Comparison of ENCODE assay signal across 18 cellular contexts in the genomic region with DNA sequence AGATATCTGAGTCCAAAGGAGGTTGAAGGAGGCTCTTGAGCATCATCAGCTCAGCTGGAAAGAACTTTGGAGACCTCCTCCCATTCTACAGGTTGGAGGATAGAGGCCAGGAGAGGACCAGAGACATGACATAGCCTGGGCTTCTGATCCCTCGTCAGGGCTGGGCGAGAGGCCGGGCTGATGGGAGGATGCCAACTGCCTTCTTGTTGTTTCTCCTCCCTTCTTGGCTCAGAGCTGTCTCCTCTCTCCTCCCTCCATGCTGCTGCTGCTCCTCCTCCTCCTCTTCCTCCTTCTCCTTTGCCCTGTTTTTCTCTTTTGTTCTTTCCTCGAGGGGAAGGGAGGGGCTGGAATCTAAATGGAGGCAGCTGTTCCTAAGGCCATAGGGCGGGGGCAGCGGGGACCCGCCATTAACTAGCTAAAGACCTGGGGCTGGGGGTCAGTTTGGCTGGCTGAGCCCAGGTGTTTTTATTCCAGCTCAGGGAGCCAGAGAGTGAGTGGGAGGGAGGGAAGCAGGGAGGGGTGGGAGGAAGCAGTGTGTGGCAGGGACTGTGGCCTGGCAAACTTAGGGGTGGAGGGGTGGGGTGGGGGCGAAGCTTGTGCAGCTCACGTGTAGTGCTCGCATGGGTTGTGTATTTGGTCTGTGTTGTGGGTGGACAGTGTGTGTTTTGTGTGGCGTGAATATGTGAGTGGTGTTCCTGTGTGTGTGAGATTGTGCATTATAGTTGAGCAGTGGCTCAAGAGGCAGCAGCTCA.
DNase-seq lines count a peak whose midpoint lies in the region; TF ChIP-seq lines count a peak whose summit lies in the region.
"Had no signal": no experiment of that assay in that cellular context is flagged by ENCODE, and none has a peak within 500 bp of the region (broad histone marks: within the 10 kb centered on the region; RNA-seq: fewer than 3 reads in every experiment).

No MANE protein-coding gene starts in this region.

- DNase-seq in A172 (ENCODE audit: low spot score) = peak; percentile 30
- DNase-seq in cerebellum (ENCODE audit: low spot score) = peak; percentile 78
- no peak for DNase-seq in nephron progenitor cell
- no peak for DNase-seq in NCI-H2081 treated with DMSO at 0.1 percent for 48 hours (lab: John Stamatoyannopoulos, UW)
- no peak for DNase-seq in activated CD4-positive, alpha-beta T cell treated with anti-CD3 and anti-CD28 coated beads for 48 hours
- DNase-seq in MV-4-11 (lab: John Stamatoyannopoulos, UW) = no peak
- no peak for DNase-seq in activated naive CD4-positive, alpha-beta T cell treated with anti-CD3 and anti-CD28 coated beads, Interleukin-2, amount 50 U/mL, for 16 hours
- DNase-seq: activated CD8-positive, alpha-beta memory T cell treated with anti-CD3 and anti-CD28 coated beads for 24 hours; erythroblast; GF-D8; GOT3; kidney; stimulated activated CD4-positive, alpha-beta T cell treated with anti-CD3 and anti-CD28 coated beads, Interleukin-12 subunit alpha, Interleukin-12 subunit beta, amount 100 ng/mL, for 4 hours; SW 1271 had no signal

- no peaks in the 10 kb centered on the region for H3K36me3 ChIP-seq in HEK293 (ENCODE audit: control insufficient read depth in 2 of 2, insufficient read depth in 1 of 2, low read length in 2 of 2)

- no peak overlapping the region for H3K4me3 Mint-ChIP-seq in nephron progenitor cell
- H3K4me3 Mint-ChIP-seq: stimulated activated naive CD8-positive, alpha-beta T cell treated with anti-CD3 and anti-CD28 coated beads, Interleukin-15, Interleukin-2, amounts not matched to agents 100 ng/mL and 50 ng/mL, for 24 hours had no signal

- no peak for TF ChIP-seq CTCF in HEK293 (tag by site-specific recombination; IDR thresholded peaks at IDR 0.05)
- no peak for TF ChIP-seq CTCF in nephron progenitor cell (IDR thresholded peaks at IDR 0.05)

- no peaks in the 10 kb centered on the region for H3K4me1 ChIP-seq in HEK293 (ENCODE audit: control insufficient read depth, insufficient read depth, low read length)

- H3K27ac ChIP-seq in HEK293 (ENCODE audit: extremely low read depth, low read depth, low read length) = no peak overlapping the region
- H3K27ac ChIP-seq: hepatocyte, VCaP had no signal

- peaks cover 31% of the 10 kb centered on the region for H3K27me3 Mint-ChIP-seq in nephron progenitor cell (ENCODE audit: low read depth, poor library complexity)

- H3K4me1 Mint-ChIP-seq in nephron progenitor cell = peaks cover 53% of the 10 kb centered on the region

- H3K4me3 ChIP-seq in HEK293 (ENCODE audit: low read depth, low read length) = no peak overlapping the region
- H3K4me3 ChIP-seq: hepatocyte had no signal

- H3K9me3 ChIP-seq in HEK293 (ENCODE audit: control insufficient read depth, insufficient read depth, low read depth, low read length) = no peaks in the 10 kb centered on the region

- H3K36me3 Mint-ChIP-seq in nephron progenitor cell (ENCODE audit: low read depth) = no peaks in the 10 kb centered on the region

- POLR2A ChIA-PET in HEK293 (lab: Yijun Ruan, JAX) = interaction anchor here (0.6 kb wide), 1 partner anchor 209 kb away, joined by 4 read pairs; no protein-coding TSS in a partner anchor

- peak overlapping the region; percentile 3 for H3K27ac Mint-ChIP-seq in nephron progenitor cell
- H3K27ac Mint-ChIP-seq: stimulated activated naive CD8-positive, alpha-beta T cell treated with anti-CD3 and anti-CD28 coated beads, Interleukin-15, Interleukin-2, amounts not matched to agents 100 ng/mL and 50 ng/mL, for 24 hours had no signal

- CTCF ChIA-PET in HEK293 (lab: Yijun Ruan, JAX) = interaction anchor here (0.6 kb wide), 2 partner anchors 68 to 147 kb away, joined by 3 to 4 read pairs; no protein-coding TSS in a partner anchor

- no peaks in the 10 kb centered on the region for H3K9me3 Mint-ChIP-seq in nephron progenitor cell
- H3K9me3 Mint-ChIP-seq: stimulated activated naive CD8-positive, alpha-beta T cell treated with anti-CD3 and anti-CD28 coated beads, Interleukin-15, Interleukin-2, amounts not matched to agents 100 ng/mL and 50 ng/mL, for 24 hours had no signal

TF ChIP-seq in HEK293, 187 proteins besides CTCF, POLR2A, EP300 and RAD21:
- TF ChIP-seq ZFHX2 (tag by site-specific recombination; conservative IDR thresholded peaks at IDR 0.05) (peak; percentile 81), ZNF513 (tag by site-specific recombination; IDR thresholded peaks at IDR 0.05) (peak; percentile 32; the same call in 1 of the 2 replicates), KLF1 (tag by site-specific recombination; IDR thresholded peaks at IDR 0.05) (0 out of 2 replicates have a peak, but pooled peaks have one; percentile 15), ZBTB8A (tag by site-specific recombination; IDR thresholded peaks at IDR 0.05) (no peak), EGR2 (tag by site-specific recombination; IDR thresholded peaks at IDR 0.05; ENCODE audit: low read depth) (peak; percentile 78; the same call in 1 of the 2 replicates), GFI1B (tag by site-specific recombination; IDR thresholded peaks at IDR 0.05) (no peak), ZNF529 (tag by site-specific recombination; IDR thresholded peaks at IDR 0.05; ENCODE audit: insufficient replicate concordance) (no peak)

Comparison
In these comparisons a context has a peak if more than half of its experiments do, and no peak if none do; other contexts are left out.
1. DNase-seq: peak in A172 (single experiment) and cerebellum (single experiment); none in nephron progenitor cell (single experiment), NCI-H2081 treated with DMSO at 0.1 percent for 48 hours (single experiment), activated CD4-positive, alpha-beta T cell treated with anti-CD3 and anti-CD28 coated beads for 48 hours (single experiment), MV-4-11 (single experiment) and activated naive CD4-positive, alpha-beta T cell treated with anti-CD3 and anti-CD28 coated beads, Interleukin-2, amount 50 U/mL, for 16 hours (single experiment).